ENCODE assay signal across 27 cellular contexts in genomic region chr1:225290244-225290643, GRCh38.
"Had no signal": no experiment of that assay in that cellular context is flagged by ENCODE, and none has a peak within 500 bp of the region (broad histone marks: within the 10 kb centered on the region; RNA-seq: fewer than 3 reads in every experiment).

No MANE protein-coding gene starts in this region.

- H3K9me3 ChIP-seq: testis, thyroid gland, upper lobe of right lung, uterus had no signal

- DNase-seq: stimulated activated CD4-positive, alpha-beta T cell treated with anti-CD3 and anti-CD28 coated beads, Interleukin-2, amount 100 ng/mL, for 48 hours; stimulated activated CD4-positive, alpha-beta T cell treated with anti-CD3 and anti-CD28 coated beads, Interleukin-4, amount 100 ng/mL, for 1 hour; stimulated activated CD4-positive, alpha-beta T cell treated with anti-CD3 and anti-CD28 coated beads, Interleukin-4, amount 100 ng/mL, for 24 hours; stimulated activated CD4-positive, alpha-beta T cell treated with anti-CD3 and anti-CD28 coated beads, Interleukin-4, amount 100 ng/mL, for 4 hours; stimulated activated CD8-positive, alpha-beta memory T cell treated with anti-CD3 and anti-CD28 coated beads, Interleukin-4, amount 100 ng/mL, for 48 hours; stimulated activated naive B cell treated with anti-CD40 and anti-IgM and Interleukin-4, amounts not matched to agents 10 μg/mL and 1 μg/mL and 100 μg/mL, for 72 hours; stimulated activated naive CD4-positive, alpha-beta T cell; stimulated activated naive CD4-positive, alpha-beta T cell treated with Interleukin-2 at 50 U/mL for 16 hours; stimulated activated naive CD8-positive, alpha-beta T cell treated with anti-CD3 and anti-CD28 coated beads, Interleukin-15, amount 100 ng/mL, for 72 hours; stimulated activated naive CD8-positive, alpha-beta T cell treated with anti-CD3 and anti-CD28 coated beads, Interleukin-15, Interleukin-2, amounts not matched to agents 100 U/mL and 50 U/mL, for 24 hours; stomach; substantia nigra; testis; thyroid gland; tibial artery; transverse colon; trophoblast cell; upper lobe of left lung; upper lobe of right lung; uterus had no signal

- H3K4me3 ChIP-seq: stomach, suprapubic skin, testis, thoracic aorta, thyroid gland, tibial artery, tibial nerve, transverse colon, upper lobe of left lung, upper lobe of right lung, uterus, vagina had no signal

- H3K36me3 ChIP-seq: stomach, suprapubic skin, thoracic aorta, thyroid gland, tibial artery, tibial nerve, transverse colon, upper lobe of left lung, upper lobe of right lung, uterus, vagina had no signal

- FAIRE-seq: urothelium cell line had no signal

- H3K27ac ChIP-seq: stomach, suprapubic skin, testis, thoracic aorta, thyroid gland, tibial artery, tibial nerve, transverse colon, upper lobe of left lung, upper lobe of right lung, uterus, vagina had no signal

- ATAC-seq: stimulated activated effector memory CD8-positive, alpha-beta T cell treated with anti-CD3 and anti-CD28 coated beads, Interleukin-12 subunit alpha, Interleukin-12 subunit beta, amount 100 ng/mL, for 72 hours; stimulated activated memory B cell treated with anti-CD40 and anti-IgM and Interleukin-4, amounts not matched to agents 10 μg/mL and 1 μg/mL and 100 μg/mL, for 72 hours; stimulated activated naive B cell treated with anti-CD40 and anti-IgM and Interleukin-4, amounts not matched to agents 10 μg/mL and 1 μg/mL and 100 μg/mL, for 72 hours; stimulated activated naive CD8-positive, alpha-beta T cell treated with anti-CD3 and anti-CD28 coated beads, Interleukin-15, amount 100 ng/mL, for 72 hours; stimulated activated naive CD8-positive, alpha-beta T cell treated with anti-CD3 and anti-CD28 coated beads, Interleukin-15, Interleukin-2, amounts not matched to agents 100 U/mL and 50 U/mL, for 24 hours; upper lobe of right lung had no signal

- H3K4me1 ChIP-seq: stomach, suprapubic skin, testis, thyroid gland, tibial artery, tibial nerve, transverse colon, upper lobe of left lung, upper lobe of right lung, uterus, vagina had no signal

- H3K27me3 ChIP-seq: stomach, suprapubic skin, testis, thyroid gland, tibial artery, tibial nerve, transverse colon, upper lobe of left lung, upper lobe of right lung, uterus, vagina had no signal
